ENCODE assay signal across 8 cellular contexts in genomic region chr10:79068203-79068561, GRCh38. TPM values are rescaled to one million over a fixed set of nuclear protein-coding genes. Genes with fewer than 3 reads are reported as not detected.
A peak's percentile ranks its signal among the peaks of the same experiment; 100 is the strongest.
DNase-seq lines count a peak whose midpoint lies in the region; ATAC-seq and TF ChIP-seq lines count a peak whose summit lies in the region.

No MANE protein-coding gene starts in this region.

- in situ Hi-C loops in brain microvascular endothelial cell (cut with HindIII; ENCODE audit: low pct_ligation_motif_present, low sequenced_read_pairs), result no loop called here

- TF ChIP-seq CTCF in brain microvascular endothelial cell (IDR thresholded peaks at IDR 0.05; ENCODE audit: low read depth, low read length, missing control alignments), result peak; percentile 14
- no peak for TF ChIP-seq CTCF in uterus (IDR thresholded peaks at IDR 0.05)

- no peaks in the 10 kb centered on the region for H3K9me3 ChIP-seq in SJCRH30 (replicated peaks)
- H3K9me3 ChIP-seq in mononuclear cell (ENCODE audit: low read depth, low read length), result no peaks in the 10 kb centered on the region
- H3K9me3 ChIP-seq in uterus, result no peaks in the 10 kb centered on the region

- H3K27me3 ChIP-seq in SJCRH30 (no peaks in the 10 kb centered on the region), brain microvascular endothelial cell (replicated peaks) (no peaks in the 10 kb centered on the region), mononuclear cell (ENCODE audit: insufficient read depth, low read length) (no peaks in the 10 kb centered on the region), uterus (peaks cover 0 to 2% of the 10 kb centered on the region in 2 donors)

- H3K4me3 ChIP-seq in SJCRH30 (peak overlapping the region; percentile 89), brain microvascular endothelial cell (ENCODE audit: low read depth, low read length) (peak overlapping the region; percentile 57), mononuclear cell (ENCODE audit: low read length) (peak overlapping the region; percentile 42), uterus (peak overlapping the region; percentile 75 to 86)

- H3K27ac ChIP-seq in SJCRH30 (no peak overlapping the region), brain microvascular endothelial cell (no peak overlapping the region), uterus (peak overlapping the region; percentile 94 to 96)

- DNase-seq in SJCRH30 (no peak), brain microvascular endothelial cell (no peak), uterus (no peak), mucosa of gallbladder (ENCODE audit: low spot score) (no peak), GM03348 (ENCODE audit: low spot score) (no peak)

- H3K4me1 ChIP-seq in SJCRH30 (peaks cover 17% of the 10 kb centered on the region), mononuclear cell (ENCODE audit: insufficient read depth, low read length) (peaks cover 46% of the 10 kb centered on the region), uterus (peaks cover 2 to 18% of the 10 kb centered on the region in 2 donors)

- intact Hi-C loops in uterus (cut with DNase I; ENCODE audit: low total_unique reads), result loop anchor here (5.0 to 10.0 kb wide), 2 partner anchors 89 to 253 kb away; no protein-coding TSS in a partner anchor

- no peaks in the 10 kb centered on the region for H3K36me3 ChIP-seq in SJCRH30
- no peaks in the 10 kb centered on the region for H3K36me3 ChIP-seq in brain microvascular endothelial cell (replicated peaks)
- no peaks in the 10 kb centered on the region for H3K36me3 ChIP-seq in uterus

- ATAC-seq in GM21576 (IDR thresholded peaks at IDR 0.05; ENCODE audit: unreplicated experiment) (peak; percentile 1), GM19351 (IDR thresholded peaks at IDR 0.05; ENCODE audit: unreplicated experiment) (no peak)

- no peak for TF ChIP-seq POLR2A in uterus (IDR thresholded peaks at IDR 0.05)

RNA-seq across cellular contexts. Expression of gene ZMIZ1, which starts 0.6 kb away (rescaled TPM):
- total RNA-seq in SJCRH30 (2014; rRNA removed; shearing (Covaris generic)), result 11.5 and 13.6 TPM in 2 replicates
- total RNA-seq in mononuclear cell (26.2 TPM), uterus (100 to 1,000 TPM in 1 of 4 donors, 10 to 100 TPM in 3; 18.7 to 188 (median 36.7) TPM), mucosa of gallbladder (107 TPM)

Comparison
In these comparisons a context has a peak if more than half of its experiments do, and no peak if none do; other contexts are left out.
1. H3K27ac ChIP-seq: peak in uterus (2 of 2); none in SJCRH30 (single experiment) and brain microvascular endothelial cell (single experiment).
2. Peak in every context shown above with its lines, with median percentiles within 50 percentile points of each other: H3K4me3 ChIP-seq.